ENCODE assay signal across 1 cellular context in genomic region chr7:87608443-87608842, GRCh38.
TF ChIP-seq lines count a peak whose summit lies in the region.

No MANE protein-coding gene starts in this region.

TF ChIP-seq in endothelial cell of umbilical vein, 7 proteins besides CTCF, POLR2A, EP300 and RAD21:
- no peak for TF ChIP-seq GATA2 (IDR thresholded peaks at IDR 0.05; ENCODE audit: insufficient read depth, insufficient read length, low read depth, low read length)
- TF ChIP-seq POLR2AphosphoS5 (IDR thresholded peaks at IDR 0.05; ENCODE audit: insufficient read depth, low read depth, low read length) = no peak
- TF ChIP-seq FOS (IDR thresholded peaks at IDR 0.05; ENCODE audit: borderline replicate concordance, insufficient read depth, low read length) = no peak
- TF ChIP-seq JUN (IDR thresholded peaks at IDR 0.05; ENCODE audit: borderline replicate concordance, insufficient read depth, insufficient read length, low read depth) = no peak
- no peak for TF ChIP-seq EZH2 (IDR thresholded peaks at IDR 0.05; ENCODE audit: borderline replicate concordance, low read depth, low read length, severe bottlenecking)
- TF ChIP-seq MYC (IDR thresholded peaks at IDR 0.05; ENCODE audit: low read depth, low read length) = no peak
